23 cellular contexts compared by ENCODE assay signal in genomic region chr1:15962671-15963362, GRCh38. TPM values are rescaled to one million over a fixed set of nuclear protein-coding genes. Genes with fewer than 3 reads are reported as not detected.
A peak's percentile ranks its signal among the peaks of the same experiment; 100 is the strongest.
DNase-seq lines count a peak whose midpoint lies in the region; ATAC-seq and TF ChIP-seq lines count a peak whose summit lies in the region.
"Had no signal": no experiment of that assay in that cellular context is flagged by ENCODE, and none has a peak within 500 bp of the region (broad histone marks: within the 10 kb centered on the region; RNA-seq: fewer than 3 reads in every experiment).

No MANE protein-coding gene starts in this region.

- DNase-seq in SK-N-SH, result no peak
- DNase-seq in GM23248, result no peak
- DNase-seq in activated naive CD8-positive, alpha-beta T cell treated with anti-CD3 and anti-CD28 coated beads for 36 hours, result no peak
- no peak for DNase-seq in naive B cell
- DNase-seq in middle frontal gyrus (ENCODE audit: extremely low spot score, low spot score), result no peak
- no peak for DNase-seq in NCI-H1436 treated with DMSO at 0.1 percent for 48 hours (lab: John Stamatoyannopoulos, UW)
- no peak for DNase-seq in activated CD8-positive, alpha-beta memory T cell treated with anti-CD3 and anti-CD28 coated beads for 24 hours
- DNase-seq: C1 segment of cervical spinal cord; esophagus squamous epithelium; H9; KG1; NCI-H2029 treated with DMSO at 0.1 percent for 48 hours; posterior cingulate gyrus; stimulated activated CD4-positive, alpha-beta T cell treated with anti-CD3 and anti-CD28 coated beads, Interleukin-4, amount 100 ng/mL, for 24 hours had no signal

- H3K4me2 ChIP-seq in SK-N-SH (0 out of 2 replicates have a peak overlapping the region, but pooled peaks have one; percentile 5), GM23248 (ENCODE audit: unreplicated experiment) (peak overlapping the region; percentile 72)

- H4K20me1 ChIP-seq in SK-N-SH (ENCODE audit: insufficient read depth), result peaks cover 17% of the 10 kb centered on the region; the same call in 1 of the 2 replicates
- no peaks in the 10 kb centered on the region; the same call in 1 of the 2 replicates for H4K20me1 ChIP-seq in GM23248 (ENCODE audit: insufficient read depth)

- H3F3A ChIP-seq in SK-N-SH (replicated peaks; ENCODE audit: insufficient read depth) (peaks cover 36% of the 10 kb centered on the region), GM23248 (ENCODE audit: insufficient read depth) (peaks cover 46% of the 10 kb centered on the region)

- no peak for TF ChIP-seq RAD21 in SK-N-SH (IDR thresholded peaks at IDR 0.05; ENCODE audit: low read length)

- in situ Hi-C loops in GM23248 (cut with MboI), result no loop called here

- H3K4me3 ChIP-seq in SK-N-SH (ENCODE audit: low read depth in 2 of 2, low read length in 1 of 2), result no peak overlapping the region
- H3K4me3 ChIP-seq in GM23248, result no peak overlapping the region
- H3K4me3 ChIP-seq: esophagus squamous epithelium, tibial nerve had no signal

- H2AFZ ChIP-seq in SK-N-SH (ENCODE audit: low read depth) (no peak overlapping the region), GM23248 (no peak overlapping the region)

- peaks cover 2 to 5% of the 10 kb centered on the region in 2 experiments for H3K36me3 ChIP-seq in SK-N-SH (replicated peaks in 1 of 2; ENCODE audit: control insufficient read depth in 1 of 2, insufficient read depth in 2 of 2, low read length in 1 of 2)
- no peaks in the 10 kb centered on the region for H3K36me3 ChIP-seq in GM23248 (ENCODE audit: low read depth)
- H3K36me3 ChIP-seq: tibial nerve had no signal

- POLR2A ChIA-PET in SK-N-SH (lab: Yijun Ruan, JAX), result no interaction called here

- H3K27ac Mint-ChIP-seq in activated naive CD8-positive, alpha-beta T cell treated with anti-CD3 and anti-CD28 coated beads for 36 hours, result peak overlapping the region; percentile 100
- peak overlapping the region in 3 of 6 donors; percentile 92 to 98 (median 98) for H3K27ac Mint-ChIP-seq in naive B cell
- H3K27ac Mint-ChIP-seq: H9 had no signal

- peaks cover 6% of the 10 kb centered on the region for H3K9me3 Mint-ChIP-seq in activated naive CD8-positive, alpha-beta T cell treated with anti-CD3 and anti-CD28 coated beads for 36 hours
- H3K9me3 Mint-ChIP-seq in naive B cell, result no peaks in the 10 kb centered on the region
- H3K9me3 Mint-ChIP-seq: H9; T-helper 2 cell treated with Interferon-gamma antibody and Interleukin-4, amounts not matched to agents 5 μg/mL and 100 μg/mL, for 36 hours had no signal

- H3K27me3 ChIP-seq in SK-N-SH (ENCODE audit: insufficient read depth) (no peaks in the 10 kb centered on the region), GM23248 (replicated peaks; ENCODE audit: insufficient read depth) (no peaks in the 10 kb centered on the region)
- H3K27me3 ChIP-seq: esophagus squamous epithelium, tibial nerve had no signal

- H3K9ac ChIP-seq in SK-N-SH (no peak overlapping the region), GM23248 (no peak overlapping the region; the same call in 1 of the 2 replicates)

- H3K27me3 Mint-ChIP-seq in activated naive CD8-positive, alpha-beta T cell treated with anti-CD3 and anti-CD28 coated beads for 36 hours, result no peaks in the 10 kb centered on the region
- no peaks in the 10 kb centered on the region for H3K27me3 Mint-ChIP-seq in naive B cell

- CTCF ChIA-PET in SK-N-SH (lab: Yijun Ruan, JAX), result interaction anchor here (1.0 to 1.1 kb wide), 3 partner anchors 21 to 112 kb away, joined by 3 read pairs; no protein-coding TSS in a partner anchor

- H3K4me1 Mint-ChIP-seq in activated naive CD8-positive, alpha-beta T cell treated with anti-CD3 and anti-CD28 coated beads for 36 hours, result peaks cover 96% of the 10 kb centered on the region
- H3K4me1 Mint-ChIP-seq in naive B cell, result peaks cover 52 to 80% (median 80%) of the 10 kb centered on the region in 3 donors

- peaks cover 46% of the 10 kb centered on the region for H3K36me3 Mint-ChIP-seq in activated naive CD8-positive, alpha-beta T cell treated with anti-CD3 and anti-CD28 coated beads for 36 hours
- H3K36me3 Mint-ChIP-seq in naive B cell, result no peaks in the 10 kb centered on the region

- H3K9me2 ChIP-seq in SK-N-SH, result no peaks in the 10 kb centered on the region
- H3K9me2 ChIP-seq in GM23248 (ENCODE audit: insufficient read depth), result no peaks in the 10 kb centered on the region

- H3K4me3 Mint-ChIP-seq in activated naive CD8-positive, alpha-beta T cell treated with anti-CD3 and anti-CD28 coated beads for 36 hours, result peak overlapping the region; percentile 63
- H3K4me3 Mint-ChIP-seq in naive B cell, result peak overlapping the region in 7 of 8 donors; percentile 37 to 92 (median 81)
- H3K4me3 Mint-ChIP-seq: H9 had no signal

- 92% methylated on average over 8 of the region's 8 CpGs for WGBS in SK-N-SH (ENCODE audit: low lambda C conversion rate)
- 87 to 88% methylated on average over 8 of the region's 8 CpGs for WGBS in GM23248 (ENCODE audit: low coverage in 1 of 2, low lambda C conversion rate in 2 of 2, missing lambda C conversion rate in 2 of 2), 2 experiments

- H3K4me1 ChIP-seq in SK-N-SH (ENCODE audit: control insufficient read depth in 1 of 2, insufficient read depth in 2 of 2, low read depth in 1 of 2, low read length in 1 of 2) (peaks cover 18 to 47% of the 10 kb centered on the region in 2 experiments), GM23248 (ENCODE audit: insufficient read depth) (peaks cover 45% of the 10 kb centered on the region)

- no peaks in the 10 kb centered on the region for H3K9me3 ChIP-seq in SK-N-SH
- H3K9me3 ChIP-seq in GM23248 (ENCODE audit: low read depth), result no peaks in the 10 kb centered on the region
- H3K9me3 ChIP-seq: esophagus squamous epithelium, tibial nerve had no signal

- peak overlapping the region in 1 of 2 experiments; percentile 14; a peak in 2 of 4 replicates for H3K27ac ChIP-seq in SK-N-SH (ENCODE audit: low read depth in 2 of 2, low read length in 1 of 2)
- H3K27ac ChIP-seq in GM23248, result peak overlapping the region; percentile 90
- H3K27ac ChIP-seq: 22Rv1 had no signal

- no peak for TF ChIP-seq EP300 in SK-N-SH (IDR thresholded peaks at IDR 0.05; ENCODE audit: borderline replicate concordance in 1 of 2, low read depth in 1 of 2, low read length in 1 of 2)

- no peak for TF ChIP-seq CTCF in SK-N-SH (IDR thresholded peaks at IDR 0.05)

- H3K79me2 ChIP-seq in SK-N-SH (ENCODE audit: insufficient read depth) (peaks cover 98% of the 10 kb centered on the region), GM23248 (ENCODE audit: insufficient read depth) (peaks cover 83% of the 10 kb centered on the region)

- ATAC-seq in SK-N-SH treated with all-trans-retinoic acid at 6 μM for 48 hours, result no peak
- ATAC-seq in naive B cell (ENCODE audit: low read depth in 2 of 2), result no peak
- ATAC-seq: activated CD4-positive, CD25-positive, alpha-beta regulatory T cell treated with anti-CD3 and anti-CD28 coated beads, Interleukin-2, amount 50 U/mL, for 24 hours; Right ventricle myocardium inferior had no signal

TF ChIP-seq in SK-N-SH, 30 proteins besides CTCF, POLR2A, EP300 and RAD21:
- TF ChIP-seq FOXJ3 (CRISPR knock-in tag; IDR thresholded peaks at IDR 0.05), result no peak
- TF ChIP-seq RXRA (IDR thresholded peaks at IDR 0.05; ENCODE audit: borderline replicate concordance, low read depth), result no peak

TF ChIP-seq in SK-N-SH treated with all-trans-retinoic acid at 6 μM for 48 hours, 23 proteins besides CTCF, POLR2A, EP300 and RAD21 (continues in another document):
- TF ChIP-seq ZC3H10 (CRISPR knock-in tag; IDR thresholded peaks at IDR 0.05) (no peak), CREB5 (CRISPR knock-in tag; IDR thresholded peaks at IDR 0.05; ENCODE audit: low read depth) (no peak)

RNA-seq across cellular contexts. Expression of gene ZBTB17, which starts 13.1 kb away (rescaled TPM):
- polyA plus RNA-seq in SK-N-SH (2012; rRNA removed) (54.1 and 56.4 TPM in 2 replicates), GM23248 (2016; fragmentation: Nextera tagmentation; extraction: Ambion mirVana) (20.5 and 25.1 TPM in 2 replicates), naive B cell (ENCODE audit: low read depth in 6 of 6) (10 to 100 TPM in 3 of 6 donors, 1 to 10 TPM in 3; 3.6 to 34.9 (median 10.0) TPM)
- 13.7 and 23.4 TPM in 2 replicates for polyA plus RNA-seq in SK-N-SH (2012; cell fraction: cytosol; rRNA removed)
- polyA plus RNA-seq in SK-N-SH (2012; cell fraction: nucleus; rRNA removed), result 205 and 268 TPM in 2 replicates
- total RNA-seq in GM23248 (2014; rRNA removed; shearing (Covaris generic)), result 33.2 and 50.7 TPM in 2 replicates
- total RNA-seq in activated naive CD8-positive, alpha-beta T cell treated with anti-CD3 and anti-CD28 coated beads for 36 hours, result 10 to 100 TPM; 52.3 to 56.1 TPM

RNA-seq across cellular contexts. Expression of gene SRARP, which starts 41.2 kb away (rescaled TPM):
- not detected in 2 replicates for polyA plus RNA-seq in SK-N-SH (2012; rRNA removed)
- not detected in 2 replicates for polyA plus RNA-seq in SK-N-SH (2012; cell fraction: cytosol; rRNA removed)
- polyA plus RNA-seq in SK-N-SH (2012; cell fraction: nucleus; rRNA removed), result not detected in 2 replicates
- not detected in 2 replicates for total RNA-seq in GM23248 (2014; rRNA removed; shearing (Covaris generic))
- not detected in 2 replicates for polyA plus RNA-seq in GM23248 (2016; fragmentation: Nextera tagmentation; extraction: Ambion mirVana)
- total RNA-seq in activated naive CD8-positive, alpha-beta T cell treated with anti-CD3 and anti-CD28 coated beads for 36 hours, result not detected
- polyA plus RNA-seq in naive B cell (ENCODE audit: low read depth in 6 of 6), result not detected
- total RNA-seq: esophagus squamous epithelium, H9, liver, NCI-H460, skeletal muscle tissue had no signal

RNA-seq across cellular contexts. Expression of gene HSPB7, which starts 55.0 kb away (rescaled TPM):
- polyA plus RNA-seq in SK-N-SH (2012; rRNA removed) (0.05 and 0.23 TPM in 2 replicates), GM23248 (2016; fragmentation: Nextera tagmentation; extraction: Ambion mirVana) (111 and 113 TPM in 2 replicates), naive B cell (ENCODE audit: low read depth in 6 of 6) (not detected)
- 0.03 and 0.08 TPM in 2 replicates for polyA plus RNA-seq in SK-N-SH (2012; cell fraction: cytosol; rRNA removed)
- polyA plus RNA-seq in SK-N-SH (2012; cell fraction: nucleus; rRNA removed), result 0.06 and 0.11 TPM in 2 replicates
- 22.9 and 35.7 TPM in 2 replicates for total RNA-seq in GM23248 (2014; rRNA removed; shearing (Covaris generic))
- not detected for total RNA-seq in activated naive CD8-positive, alpha-beta T cell treated with anti-CD3 and anti-CD28 coated beads for 36 hours
- total RNA-seq: H9, NCI-H460 had no signal

RNA-seq across cellular contexts. Expression of gene CLCNKA, which starts 59.0 kb away (rescaled TPM):
- 0.03 TPM in 2 replicates for polyA plus RNA-seq in SK-N-SH (2012; rRNA removed)
- 0.01 TPM in 1 of 2 replicates, not detected in the other for polyA plus RNA-seq in SK-N-SH (2012; cell fraction: cytosol; rRNA removed)
- 0.24 and 0.46 TPM in 2 replicates for polyA plus RNA-seq in SK-N-SH (2012; cell fraction: nucleus; rRNA removed)
- total RNA-seq in GM23248 (2014; rRNA removed; shearing (Covaris generic)), result not detected in 2 replicates
- polyA plus RNA-seq in GM23248 (2016; fragmentation: Nextera tagmentation; extraction: Ambion mirVana), result not detected in 2 replicates
- total RNA-seq in activated naive CD8-positive, alpha-beta T cell treated with anti-CD3 and anti-CD28 coated beads for 36 hours, result not detected
- not detected for polyA plus RNA-seq in naive B cell (ENCODE audit: low read depth in 6 of 6)
- total RNA-seq: esophagus squamous epithelium, liver, NCI-H460, tibial nerve had no signal
- polyA plus RNA-seq: liver had no signal

Comparison
In these comparisons a context has a peak if more than half of its experiments do, and no peak if none do; other contexts are left out.
1. RNA of gene HSPB7, which starts 55.0 kb away (polyA plus RNA-seq): 111 to 113 TPM in GM23248; 0.03 to 0.23 TPM in SK-N-SH and not detected in naive B cell; every median in the first group is over 10 times any median in the second.